17 cellular contexts compared by ENCODE assay signal in genomic region chr3:29789686-29790085, GRCh38.
DNase-seq lines count a peak whose midpoint lies in the region; ATAC-seq, FAIRE-seq and TF ChIP-seq lines count a peak whose summit lies in the region.
"Had no signal": no experiment of that assay in that cellular context is flagged by ENCODE, and none has a peak within 500 bp of the region (broad histone marks: within the 10 kb centered on the region; RNA-seq: fewer than 3 reads in every experiment).

No MANE protein-coding gene starts in this region.

- TF ChIP-seq CTCF in fibroblast of mammary gland (conservative IDR thresholded peaks at IDR 0.05; ENCODE audit: control insufficient read depth, insufficient read depth, low read depth, low read length): no peak

- ATAC-seq in left colon: no peak
- ATAC-seq: A549 had no signal

- intact Hi-C loops in left colon (cut with DNase I, micrococcal nuclease): no loop called here

- DNase-seq in ACHN (peak; percentile 2), GM04504 (ENCODE audit: low read depth) (peak; percentile 7), RPMI7951 (ENCODE audit: low read depth) (peak; percentile 11), fibroblast of mammary gland (ENCODE audit: low read depth) (peak; percentile 64), left colon (no peak), middle frontal gyrus (ENCODE audit: extremely low spot score, low spot score) (no peak), GM12891 (ENCODE audit: insufficient read length, low spot score) (no peak)
- no peak for DNase-seq in activated CD8-positive, alpha-beta memory T cell treated with anti-CD3 and anti-CD28 coated beads for 24 hours
- DNase-seq: C1 segment of cervical spinal cord; CD8-positive, alpha-beta memory T cell; GOT3; NCI-H1417 treated with DMSO at 0.1 percent for 48 hours; NCI-H187 treated with DMSO at 0.1 percent for 48 hours; SHP77; T-helper 1 cell had no signal

- TF ChIP-seq POLR2A in GM12891 (IDR thresholded peaks at IDR 0.05; ENCODE audit: low read depth, low read length): no peak

- in situ Hi-C loops in ACHN (cut with HindIII; ENCODE audit: low pct_ligation_motif_present, low pct_unique_long_range_greater_than_20kb, low sequenced_read_pairs): no loop called here

- no peak overlapping the region for H3K4me3 ChIP-seq in fibroblast of mammary gland (ENCODE audit: control insufficient read depth, low read depth, low read length)
- H3K4me3 ChIP-seq: A549 had no signal

- no peak for FAIRE-seq in GM12891 (lab: Jason Lieb, UNC)
- FAIRE-seq: A549, D721Med had no signal

TF ChIP-seq in GM12891, 5 proteins besides CTCF, POLR2A, EP300 and RAD21:
- TF ChIP-seq POLR2AphosphoS5 (IDR thresholded peaks at IDR 0.05; ENCODE audit: low read depth, low read length) (no peak), SPI1 (IDR thresholded peaks at IDR 0.05; ENCODE audit: low read depth, low read length) (no peak), POU2F2 (IDR thresholded peaks at IDR 0.05; ENCODE audit: low read depth, low read length) (no peak), TAF1 (IDR thresholded peaks at IDR 0.05; ENCODE audit: low read depth, low read length) (no peak), PAX5 (IDR thresholded peaks at IDR 0.05; ENCODE audit: insufficient read depth, low read length, severe bottlenecking) (no peak)
TF ChIP-seq in GM12891: peak in this region for 0.

Comparison
In these comparisons a context has a peak if more than half of its experiments do, and no peak if none do; other contexts are left out.
1. DNase-seq: peak in ACHN (single experiment), GM04504 (single experiment), RPMI7951 (single experiment) and fibroblast of mammary gland (single experiment); none in left colon (0 of 2), activated CD8-positive, alpha-beta memory T cell treated with anti-CD3 and anti-CD28 coated beads for 24 hours (single experiment), middle frontal gyrus (single experiment) and GM12891 (single experiment).